In genomic region chr4:62804075-62804474, GRCh38 we compare ENCODE assay signal across 5 cellular contexts.
"Had no signal": no experiment of that assay in that cellular context is flagged by ENCODE, and none has a peak within 500 bp of the region (broad histone marks: within the 10 kb centered on the region; RNA-seq: fewer than 3 reads in every experiment).

No MANE protein-coding gene starts in this region.

- ATAC-seq: HepG2, K562 had no signal

- H3K4me3 ChIP-seq: K562 had no signal

- H3K27ac ChIP-seq: HL-60 had no signal

- DNase-seq: IMR-90, KBM-7 had no signal
